9 cellular contexts compared by ENCODE assay signal in genomic region chr6:166541366-166541765, GRCh38. TPM values are rescaled to one million over a fixed set of nuclear protein-coding genes. Genes with fewer than 3 reads are reported as not detected.
A peak's percentile ranks its signal among the peaks of the same experiment; 100 is the strongest.
DNase-seq lines count a peak whose midpoint lies in the region; ATAC-seq and TF ChIP-seq lines count a peak whose summit lies in the region.
"Had no signal": no experiment of that assay in that cellular context is flagged by ENCODE, and none has a peak within 500 bp of the region (broad histone marks: within the 10 kb centered on the region; RNA-seq: fewer than 3 reads in every experiment).

No MANE protein-coding gene starts in this region.

- TF ChIP-seq CTCF in ascending aorta (IDR thresholded peaks at IDR 0.05), result no peak

- H3K4me3 ChIP-seq in skeletal muscle tissue (ENCODE audit: low read length in 3 of 3) (peak overlapping the region; percentile 44 to 62 (median 45)), ascending aorta (no peak overlapping the region)

- peak overlapping the region in 2 of 3 donors; percentile 23 to 60 for H3K9ac ChIP-seq in skeletal muscle tissue (ENCODE audit: low read depth in 1 of 3, low read length in 3 of 3)

- intact Hi-C loops in activated CD4-positive, alpha-beta T cell treated with anti-CD3 and anti-CD28 coated beads for 36 hours (cut with DNase I, micrococcal nuclease), result no loop called here
- intact Hi-C loops in ascending aorta (cut with DNase I), result no loop called here

- H3K9me3 Mint-ChIP-seq in activated CD4-positive, alpha-beta T cell treated with anti-CD3 and anti-CD28 coated beads for 36 hours (ENCODE audit: low read depth), result no peaks in the 10 kb centered on the region
- H3K9me3 Mint-ChIP-seq in activated naive CD8-positive, alpha-beta T cell treated with anti-CD3 and anti-CD28 coated beads, Interleukin-2, amount 10 ng/mL, durations not matched to agents 7 days and 5 days, result no peaks in the 10 kb centered on the region

- H3K9me3 ChIP-seq in skeletal muscle tissue (ENCODE audit: control insufficient read depth in 3 of 3, low read length in 3 of 3) (no peaks in the 10 kb centered on the region), ascending aorta (no peaks in the 10 kb centered on the region)

- H3K36me3 Mint-ChIP-seq in activated CD4-positive, alpha-beta T cell treated with anti-CD3 and anti-CD28 coated beads for 36 hours (ENCODE audit: low read depth), result peaks cover 2% of the 10 kb centered on the region
- peaks cover 5% of the 10 kb centered on the region for H3K36me3 Mint-ChIP-seq in activated naive CD8-positive, alpha-beta T cell treated with anti-CD3 and anti-CD28 coated beads, Interleukin-2, amount 10 ng/mL, durations not matched to agents 7 days and 5 days

- H3K27ac Mint-ChIP-seq in activated CD4-positive, alpha-beta T cell treated with anti-CD3 and anti-CD28 coated beads for 36 hours, result peak overlapping the region; percentile 76
- H3K27ac Mint-ChIP-seq in activated naive CD8-positive, alpha-beta T cell treated with anti-CD3 and anti-CD28 coated beads, Interleukin-2, amount 10 ng/mL, durations not matched to agents 7 days and 5 days, result peak overlapping the region; percentile 80

- DNase-seq in activated CD4-positive, alpha-beta T cell treated with anti-CD3 and anti-CD28 coated beads for 36 hours, result peak; percentile 16
- DNase-seq in activated CD4-positive, alpha-beta T cell treated with anti-CD3 and anti-CD28 coated beads for 4 hours, result no peak
- DNase-seq in activated naive CD8-positive, alpha-beta T cell treated with anti-CD3 and anti-CD28 coated beads, Interleukin-2, amount 10 ng/mL, durations not matched to agents 7 days and 5 days, result no peak
- DNase-seq in ascending aorta (ENCODE audit: low spot score in 2 of 2) (no peak), NCI-H1694 treated with DMSO at 0.1 percent for 48 hours (lab: John Stamatoyannopoulos, UW) (no peak), NCI-H345 treated with DMSO at 0.1 percent for 48 hours (lab: John Stamatoyannopoulos, UW; ENCODE audit: unreplicated experiment) (no peak)
- DNase-seq: amniotic stem cell had no signal

- peaks cover 0 to 7% (median 2%) of the 10 kb centered on the region in 3 donors for H3K36me3 ChIP-seq in skeletal muscle tissue (ENCODE audit: control insufficient read depth in 3 of 3, insufficient read depth in 3 of 3, low read length in 3 of 3)
- peaks cover 0 to 11% of the 10 kb centered on the region in 2 donors for H3K36me3 ChIP-seq in ascending aorta

- ATAC-seq in activated CD4-positive, alpha-beta T cell treated with anti-CD3 and anti-CD28 coated beads for 36 hours, result peak; percentile 8
- ATAC-seq in HG02885 (IDR thresholded peaks at IDR 0.05; ENCODE audit: poor library complexity, unreplicated experiment), result peak; percentile 25
- ATAC-seq in activated naive CD8-positive, alpha-beta T cell treated with anti-CD3 and anti-CD28 coated beads, Interleukin-2, amount 10 ng/mL, durations not matched to agents 7 days and 5 days (ENCODE audit: low read depth), result no peak

- H3K4me1 Mint-ChIP-seq in activated CD4-positive, alpha-beta T cell treated with anti-CD3 and anti-CD28 coated beads for 36 hours, result peaks cover 30% of the 10 kb centered on the region
- H3K4me1 Mint-ChIP-seq in activated naive CD8-positive, alpha-beta T cell treated with anti-CD3 and anti-CD28 coated beads, Interleukin-2, amount 10 ng/mL, durations not matched to agents 7 days and 5 days, result peaks cover 19% of the 10 kb centered on the region

- H3K27me3 ChIP-seq in skeletal muscle tissue (ENCODE audit: control insufficient read depth in 3 of 3, insufficient read depth in 3 of 3, low read length in 3 of 3) (no peaks in the 10 kb centered on the region), ascending aorta (no peaks in the 10 kb centered on the region)

- H3K27ac ChIP-seq in skeletal muscle tissue (ENCODE audit: low read depth, low read length) (no peak overlapping the region), ascending aorta (no peak overlapping the region)

- peak overlapping the region; percentile 44 for H3K4me3 Mint-ChIP-seq in activated CD4-positive, alpha-beta T cell treated with anti-CD3 and anti-CD28 coated beads for 36 hours
- H3K4me3 Mint-ChIP-seq in activated naive CD8-positive, alpha-beta T cell treated with anti-CD3 and anti-CD28 coated beads, Interleukin-2, amount 10 ng/mL, durations not matched to agents 7 days and 5 days, result peak overlapping the region; percentile 58

- H3K4me1 ChIP-seq in skeletal muscle tissue (ENCODE audit: control insufficient read depth in 3 of 3, insufficient read depth in 3 of 3, low read length in 3 of 3), result peaks cover 13 to 24% (median 18%) of the 10 kb centered on the region in 3 donors
- no peaks in the 10 kb centered on the region for H3K4me1 ChIP-seq in ascending aorta

- POLR2A ChIA-PET in activated CD4-positive, alpha-beta T cell treated with anti-CD3 and anti-CD28 coated beads for 36 hours (lab: Charles Lee), result no interaction called here
- POLR2A ChIA-PET in activated naive CD8-positive, alpha-beta T cell treated with anti-CD3 and anti-CD28 coated beads, Interleukin-2, amount 10 ng/mL, durations not matched to agents 7 days and 5 days (lab: Charles Lee), result no interaction called here

- CTCF ChIA-PET in activated CD4-positive, alpha-beta T cell treated with anti-CD3 and anti-CD28 coated beads for 36 hours (lab: Charles Lee), result no interaction called here

- no peaks in the 10 kb centered on the region for H3K27me3 Mint-ChIP-seq in activated CD4-positive, alpha-beta T cell treated with anti-CD3 and anti-CD28 coated beads for 36 hours
- no peaks in the 10 kb centered on the region for H3K27me3 Mint-ChIP-seq in activated naive CD8-positive, alpha-beta T cell treated with anti-CD3 and anti-CD28 coated beads, Interleukin-2, amount 10 ng/mL, durations not matched to agents 7 days and 5 days

RNA-seq across cellular contexts. Expression of gene RAMACL, which starts 45.1 kb away (rescaled TPM):
- total RNA-seq in activated CD4-positive, alpha-beta T cell treated with anti-CD3 and anti-CD28 coated beads for 36 hours, result under 1 TPM; 0.30 to 0.41 TPM
- under 1 TPM; 0.44 to 0.48 TPM for total RNA-seq in activated naive CD8-positive, alpha-beta T cell treated with anti-CD3 and anti-CD28 coated beads, Interleukin-2, amount 10 ng/mL, durations not matched to agents 7 days and 5 days
- 1.0 TPM for total RNA-seq in skeletal muscle tissue
- total RNA-seq in ascending aorta, result not detected

Comparison
In these comparisons a context has a peak if more than half of its experiments do, and no peak if none do; other contexts are left out.
1. H3K4me3 ChIP-seq: peak in skeletal muscle tissue (3 of 3); none in ascending aorta (0 of 2).